ENCODE assay signal across 8 cellular contexts in genomic region chr16:3027983-3028715, GRCh38. TPM values are rescaled to one million over a fixed set of nuclear protein-coding genes. Genes with fewer than 3 reads are reported as not detected.
DNase-seq lines count a peak whose midpoint lies in the region; ATAC-seq lines count a peak whose summit lies in the region.

No MANE protein-coding gene starts in this region.

- H3K4me1 ChIP-seq in NT2/D1 (ENCODE audit: insufficient read depth, insufficient read length): peaks cover 30% of the 10 kb centered on the region

- no peaks in the 10 kb centered on the region for H3K9me3 ChIP-seq in NT2/D1 (ENCODE audit: insufficient read depth, low read length)

- peaks cover 20 to 24% of the 10 kb centered on the region in 2 donors for H3K27me3 Mint-ChIP-seq in natural killer cell treated with Interleukin-12 subunit alpha and Interleukin-12 subunit beta and Interleukin-15 and Interleukin-18, amount 100 ng/mL, for 72 hours

- H3K4me3 Mint-ChIP-seq in natural killer cell treated with Interleukin-12 subunit alpha and Interleukin-12 subunit beta and Interleukin-15 and Interleukin-18, amount 100 ng/mL, for 72 hours: peak overlapping the region; percentile 53

- H3K9ac ChIP-seq in NT2/D1 (ENCODE audit: insufficient read length, low read depth): peak overlapping the region; percentile 66

- no peaks in the 10 kb centered on the region for H3K36me3 Mint-ChIP-seq in natural killer cell treated with Interleukin-12 subunit alpha and Interleukin-12 subunit beta and Interleukin-15 and Interleukin-18, amount 100 ng/mL, for 72 hours

- no peak overlapping the region for H3K27ac Mint-ChIP-seq in natural killer cell treated with Interleukin-12 subunit alpha and Interleukin-12 subunit beta and Interleukin-15 and Interleukin-18, amount 100 ng/mL, for 72 hours

- peaks cover 32% of the 10 kb centered on the region for H3K36me3 ChIP-seq in NT2/D1 (ENCODE audit: insufficient read depth, insufficient read length, low read length)

- peak; percentile 55 for ATAC-seq in esophagus mucosa
- ATAC-seq in natural killer cell treated with Interleukin-12 subunit alpha and Interleukin-12 subunit beta and Interleukin-15 and Interleukin-18, amount 100 ng/mL, for 72 hours: peak; percentile 60 to 70
- ATAC-seq in HG03159 (IDR thresholded peaks at IDR 0.05; ENCODE audit: unreplicated experiment): no peak

- peaks cover 10% of the 10 kb centered on the region for H3K27me3 ChIP-seq in NT2/D1 (ENCODE audit: insufficient read depth, insufficient read length)

- DNase-seq in DMS79 (lab: John Stamatoyannopoulos, UW) (peak; percentile 69), HT1080 (ENCODE audit: low read depth) (peak; percentile 19), NT2/D1 (ENCODE audit: low read depth, low spot score) (no peak), activated T-cell treated with anti-CD3 and anti-CD28 coated beads for 24 hours (ENCODE audit: low read depth) (peak; percentile 79)
- DNase-seq in natural killer cell treated with Interleukin-12 subunit alpha and Interleukin-12 subunit beta and Interleukin-15 and Interleukin-18, amount 100 ng/mL, for 72 hours (ENCODE audit: low spot score): peak; percentile 85
- peak; percentile 82 for DNase-seq in stimulated activated naive CD4-positive, alpha-beta T cell treated with Interleukin-2 at 50 U/mL for 16 hours (lab: John Stamatoyannopoulos, UW)

- peaks cover 33 to 37% of the 10 kb centered on the region in 2 donors for H3K4me1 Mint-ChIP-seq in natural killer cell treated with Interleukin-12 subunit alpha and Interleukin-12 subunit beta and Interleukin-15 and Interleukin-18, amount 100 ng/mL, for 72 hours (ENCODE audit: low read depth in 2 of 2)

- no peaks in the 10 kb centered on the region for H3K9me3 Mint-ChIP-seq in natural killer cell treated with Interleukin-12 subunit alpha and Interleukin-12 subunit beta and Interleukin-15 and Interleukin-18, amount 100 ng/mL, for 72 hours

- H3K4me3 ChIP-seq in NT2/D1 (ENCODE audit: insufficient read length, low read depth): no peak overlapping the region

RNA-seq across cellular contexts. Expression of gene THOC6, which starts 4.3 kb away (rescaled TPM):
- 56.9 and 64.6 TPM in 2 replicates for total RNA-seq in HT1080 (2014; rRNA removed; shearing (Covaris generic))
- polyA plus RNA-seq in HT1080 (2015; cell fraction: cytosol; rRNA removed): 50.7 TPM in 2 replicates
- 78.9 and 88.3 TPM in 2 replicates for polyA plus RNA-seq in HT1080 (2015; cell fraction: nucleus; rRNA removed)
- 21.3 TPM for total RNA-seq in esophagus mucosa
- 10 to 100 TPM; 33.6 to 58.8 TPM for total RNA-seq in natural killer cell treated with Interleukin-12 subunit alpha and Interleukin-12 subunit beta and Interleukin-15 and Interleukin-18, amount 100 ng/mL, for 72 hours

RNA-seq across cellular contexts. Expression of gene HCFC1R1, which starts 4.4 kb away (rescaled TPM):
- 246 and 370 TPM in 2 replicates for total RNA-seq in HT1080 (2014; rRNA removed; shearing (Covaris generic))
- 77.8 and 108 TPM in 2 replicates for polyA plus RNA-seq in HT1080 (2015; cell fraction: cytosol; rRNA removed)
- polyA plus RNA-seq in HT1080 (2015; cell fraction: nucleus; rRNA removed): 34.5 and 51.6 TPM in 2 replicates
- 26.6 TPM for total RNA-seq in esophagus mucosa
- total RNA-seq in natural killer cell treated with Interleukin-12 subunit alpha and Interleukin-12 subunit beta and Interleukin-15 and Interleukin-18, amount 100 ng/mL, for 72 hours: 10 to 100 TPM; 14.3 to 18.4 TPM

RNA-seq across cellular contexts. Expression of gene TNFRSF12A, which starts 8.0 kb away (rescaled TPM):
- 411 and 496 TPM in 2 replicates for total RNA-seq in HT1080 (2014; rRNA removed; shearing (Covaris generic))
- 282 and 350 TPM in 2 replicates for polyA plus RNA-seq in HT1080 (2015; cell fraction: cytosol; rRNA removed)
- 211 TPM in 2 replicates for polyA plus RNA-seq in HT1080 (2015; cell fraction: nucleus; rRNA removed)
- 11.7 TPM for total RNA-seq in esophagus mucosa
- 1 to 10 TPM; 6.4 to 6.5 TPM for total RNA-seq in natural killer cell treated with Interleukin-12 subunit alpha and Interleukin-12 subunit beta and Interleukin-15 and Interleukin-18, amount 100 ng/mL, for 72 hours

RNA-seq across cellular contexts. Expression of gene BICDL2, which starts 8.6 kb away (rescaled TPM):
- total RNA-seq in HT1080 (2014; rRNA removed; shearing (Covaris generic)): not detected in 2 replicates
- not detected in 2 replicates for polyA plus RNA-seq in HT1080 (2015; cell fraction: cytosol; rRNA removed)
- not detected in 2 replicates for polyA plus RNA-seq in HT1080 (2015; cell fraction: nucleus; rRNA removed)
- total RNA-seq in esophagus mucosa: 62.0 TPM
- total RNA-seq in natural killer cell treated with Interleukin-12 subunit alpha and Interleukin-12 subunit beta and Interleukin-15 and Interleukin-18, amount 100 ng/mL, for 72 hours: under 1 TPM; 0.50 to 0.67 TPM

RNA-seq across cellular contexts. Expression of gene CLDN6, which starts 10.2 kb away (rescaled TPM):
- 0.07 TPM in 1 of 2 replicates, not detected in the other for total RNA-seq in HT1080 (2014; rRNA removed; shearing (Covaris generic))
- polyA plus RNA-seq in HT1080 (2015; cell fraction: cytosol; rRNA removed): not detected in 2 replicates
- polyA plus RNA-seq in HT1080 (2015; cell fraction: nucleus; rRNA removed): not detected in 2 replicates
- not detected for total RNA-seq in esophagus mucosa
- total RNA-seq in natural killer cell treated with Interleukin-12 subunit alpha and Interleukin-12 subunit beta and Interleukin-15 and Interleukin-18, amount 100 ng/mL, for 72 hours: not detected

Comparison
In these comparisons a context has a peak if more than half of its experiments do, and no peak if none do; other contexts are left out.
1. RNA of gene TNFRSF12A, which starts 8.0 kb away (total RNA-seq): 411 to 496 TPM in HT1080; 11.7 TPM in esophagus mucosa (single experiment) and 6.4 to 6.5 TPM in natural killer cell treated with Interleukin-12 subunit alpha and Interleukin-12 subunit beta and Interleukin-15 and Interleukin-18, amount 100 ng/mL, for 72 hours; every median in the first group is over 10 times any median in the second.